In the genomic region with DNA sequence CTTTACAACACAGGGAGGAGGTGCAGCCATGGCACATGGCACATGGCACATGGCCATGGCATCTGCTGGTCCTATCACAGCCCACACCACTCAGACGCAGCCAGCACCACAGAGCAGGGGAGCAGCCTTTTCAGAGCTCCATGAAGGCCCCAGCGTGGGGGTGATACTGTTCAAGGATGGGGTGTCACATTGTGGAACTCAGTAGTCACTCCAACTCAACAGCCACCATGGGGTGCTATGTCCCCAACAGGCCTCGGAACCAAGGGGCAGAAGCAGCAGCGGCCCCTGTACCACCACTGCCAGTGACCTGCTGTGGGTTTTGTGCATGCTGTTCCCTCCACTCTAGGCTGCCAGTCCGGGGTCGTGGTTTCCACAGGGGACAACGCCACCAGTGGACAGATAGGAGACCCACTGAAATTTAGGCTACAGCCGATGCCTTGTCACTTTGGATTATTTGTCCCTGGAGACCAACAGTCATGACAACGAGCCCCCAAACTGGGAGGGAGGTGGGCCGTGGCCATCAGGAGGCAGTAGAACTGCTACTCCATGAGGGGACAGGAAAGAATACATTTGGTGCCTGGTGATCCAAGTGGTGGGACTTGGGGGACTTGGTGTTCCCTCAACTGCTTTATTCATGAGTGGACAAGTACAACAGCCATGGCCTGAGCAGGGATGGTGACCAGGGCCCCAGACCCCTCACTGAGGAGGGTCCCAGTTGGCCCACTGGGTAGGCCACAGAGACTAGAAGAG, we compare ENCODE assay signal across 21 cellular contexts. TPM values are rescaled to one million over a fixed set of nuclear protein-coding genes. Genes with fewer than 3 reads are reported as not detected.
DNase-seq lines count a peak whose midpoint lies in the region; ATAC-seq, FAIRE-seq and TF ChIP-seq lines count a peak whose summit lies in the region.
"Had no signal": no experiment of that assay in that cellular context is flagged by ENCODE, and none has a peak within 500 bp of the region (broad histone marks: within the 10 kb centered on the region; RNA-seq: fewer than 3 reads in every experiment).

No MANE protein-coding gene starts in this region.

- H3K9ac ChIP-seq in H1 (replicated peaks in 1 of 4; ENCODE audit: extremely low read depth in 1 of 4, low read depth in 3 of 4, low read length in 3 of 4) = no peak overlapping the region

- no peak for ATAC-seq in upper lobe of right lung
- ATAC-seq: GM23338, HCT116 had no signal

- TF ChIP-seq CTCF in H1 (IDR thresholded peaks at IDR 0.05; ENCODE audit: control extremely low read depth in 1 of 3, insufficient read depth in 1 of 3, low read depth in 1 of 3, low read length in 3 of 3) = no peak
- TF ChIP-seq CTCF in upper lobe of right lung (IDR thresholded peaks at IDR 0.05) = no peak

- no peak overlapping the region for H3K23ac ChIP-seq in H1 (ENCODE audit: insufficient read length)

- DNase-seq in D341Med (ENCODE audit: low spot score) (peak; percentile 7), H1 (ENCODE audit: low read depth in 1 of 2, low spot score in 2 of 2) (no peak), mesenteric fat pad (ENCODE audit: low spot score) (peak; percentile 78), upper lobe of right lung (peak; percentile 40), NCI-H748 (lab: John Stamatoyannopoulos, UW; ENCODE audit: unreplicated experiment) (no peak)
- DNase-seq in activated naive CD4-positive, alpha-beta T cell treated with Interleukin-2 at 50 U/mL for 16 hours = no peak
- DNase-seq: ACHN; BE2C; C1 segment of cervical spinal cord; CD4-positive, CD25-positive, alpha-beta regulatory T cell; CD8-positive, alpha-beta memory T cell; COR-L47; H7; HFFc6 had no signal

- H4K5ac ChIP-seq in H1 (ENCODE audit: insufficient read length, low read depth, low read length) = no peak overlapping the region

- no peak for TF ChIP-seq RAD21 in H1 (IDR thresholded peaks at IDR 0.05 in 1 of 2, conservative IDR thresholded peaks at IDR 0.05 in 1 of 2; ENCODE audit: low read depth in 2 of 2, low read length in 2 of 2)

- H3K9me3 ChIP-seq in H1 (ENCODE audit: insufficient read depth in 2 of 2, low read depth in 1 of 2, low read length in 1 of 2) = peaks cover 14 to 40% of the 10 kb centered on the region in 2 experiments; a peak in 3 of 4 replicates
- H3K9me3 ChIP-seq in upper lobe of right lung = no peaks in the 10 kb centered on the region
- H3K9me3 ChIP-seq: BE2C had no signal

- no peak overlapping the region for H3K14ac ChIP-seq in H1 (ENCODE audit: insufficient read length)

- H2AFZ ChIP-seq in H1 (ENCODE audit: low read length) = no peak overlapping the region
- H2AFZ ChIP-seq: GM23338 had no signal

- H3K4me1 ChIP-seq in H1 (replicated peaks in 1 of 4; ENCODE audit: control insufficient read depth in 3 of 4, insufficient read depth in 4 of 4, low read length in 3 of 4) = no peaks in the 10 kb centered on the region
- H3K4me1 ChIP-seq in upper lobe of right lung = no peaks in the 10 kb centered on the region
- H3K4me1 ChIP-seq: BE2C had no signal

- no peaks in the 10 kb centered on the region for H3K79me2 ChIP-seq in H1 (ENCODE audit: control insufficient read depth in 1 of 2, insufficient read depth in 2 of 2, low read length in 2 of 2)

- no peak overlapping the region for H4K8ac ChIP-seq in H1 (ENCODE audit: extremely low read depth, insufficient read depth, low read length)

- H2BK15ac ChIP-seq in H1 (ENCODE audit: low read length) = no peak overlapping the region

- H2BK120ac ChIP-seq in H1 (replicated peaks; ENCODE audit: low read depth, low read length) = no peak overlapping the region

- TF ChIP-seq EP300 in H1 (IDR thresholded peaks at IDR 0.05; ENCODE audit: borderline replicate concordance in 1 of 2, low read depth in 2 of 2, low read length in 2 of 2) = no peak

- TF ChIP-seq POLR2A in H1 (IDR thresholded peaks at IDR 0.05; ENCODE audit: control extremely low read depth in 1 of 2, low read depth in 2 of 2, low read length in 2 of 2) = no peak

- intact Hi-C loops in upper lobe of right lung (cut with DNase I) = no loop called here

- H3K4me2 ChIP-seq in H1 (ENCODE audit: insufficient read depth in 1 of 2, low read depth in 2 of 2, low read length in 2 of 2) = no peak overlapping the region
- H3K4me2 ChIP-seq: GM23338 had no signal

- WGBS in H1 (ENCODE audit: extremely low coverage in 1 of 2, insufficient coverage in 1 of 2, insufficient read length in 1 of 2, insufficient replicate concordance in 2 of 2, low coverage in 1 of 2, low lambda C conversion rate in 2 of 2, missing lambda C conversion rate in 1 of 2), 2 experiments = 78% methylated on average over 10 of the region's 10 CpGs; no CpG with 5 or more reads in 1 of the 2 experiments

- H3K27ac ChIP-seq in H1 (ENCODE audit: low read depth, low read length) (no peak overlapping the region), upper lobe of right lung (no peak overlapping the region)

- H3K56ac ChIP-seq in H1 (replicated peaks; ENCODE audit: insufficient read length, low read depth, low read length) = no peak overlapping the region

- no peak overlapping the region for H3K4ac ChIP-seq in H1 (replicated peaks; ENCODE audit: insufficient read length, low read depth, low read length)

- no peak overlapping the region for H3K18ac ChIP-seq in H1 (ENCODE audit: extremely low read depth, low read length)

- H3K36me3 ChIP-seq in H1 (ENCODE audit: control insufficient read depth in 2 of 4, insufficient read depth in 4 of 4, low read length in 3 of 4) = no peaks in the 10 kb centered on the region
- no peaks in the 10 kb centered on the region for H3K36me3 ChIP-seq in upper lobe of right lung
- H3K36me3 ChIP-seq: BE2C had no signal

- H3K27me3 ChIP-seq in H1 (replicated peaks in 1 of 4; ENCODE audit: control insufficient read depth in 3 of 4, extremely low read depth in 1 of 4, insufficient read depth in 3 of 4, low read length in 3 of 4) (no peaks in the 10 kb centered on the region), upper lobe of right lung (no peaks in the 10 kb centered on the region)
- H3K27me3 ChIP-seq: BE2C had no signal

- H3K79me1 ChIP-seq in H1 (ENCODE audit: low read depth, low read length) = no peaks in the 10 kb centered on the region; the same call in 1 of the 2 replicates

- FAIRE-seq in H1 (lab: Jason Lieb, UNC) = no peak
- FAIRE-seq: A204.1, D721Med, G401.6, GM12891, HTR-8/SVneo had no signal

- H2BK20ac ChIP-seq in H1 (ENCODE audit: low read length) = no peak overlapping the region

- CTCF ChIA-PET in H1 (lab: Charles Lee; ENCODE audit: partially characterized antibody) = no interaction called here

- no peak overlapping the region for H2BK5ac ChIP-seq in H1 (ENCODE audit: low read depth, low read length)

- no peaks in the 10 kb centered on the region for H4K20me1 ChIP-seq in H1 (replicated peaks in 1 of 2; ENCODE audit: control insufficient read depth in 1 of 2, insufficient read depth in 2 of 2, low read length in 2 of 2)

- H3K4me3 ChIP-seq in H1 (ENCODE audit: extremely low read depth in 1 of 4, insufficient read depth in 2 of 4, low read depth in 3 of 4, low read length in 4 of 4) (no peak overlapping the region), upper lobe of right lung (no peak overlapping the region)
- H3K4me3 ChIP-seq: GM23338 had no signal

- H4K91ac ChIP-seq in H1 (replicated peaks; ENCODE audit: insufficient read length, low read length) = no peak overlapping the region

- peak overlapping the region; percentile 90; the same call in 1 of the 2 replicates for H2AK5ac ChIP-seq in H1 (ENCODE audit: low read depth, low read length)

- H2BK12ac ChIP-seq in H1 (ENCODE audit: low read depth, low read length) = no peak overlapping the region

- no peaks in the 10 kb centered on the region for H3K23me2 ChIP-seq in H1 (ENCODE audit: low read depth, low read length)

- POLR2A ChIA-PET in H1 (lab: Charles Lee; ENCODE audit: partially characterized antibody) = interaction anchor here (1.3 kb wide), 1 partner anchor 30 kb away, joined by 3 read pairs; no protein-coding TSS in a partner anchor

RNA-seq across cellular contexts. Expression of a gene that starts 30.3 kb away (rescaled TPM):
- total RNA-seq in H1 (2021; fragmentation: NEBNext Ultra II Directional; extraction: Animal tissue kit (Norgen Biotek cat#: 25700)) = 238 and 240 TPM in 2 replicates
- 309 and 386 TPM in 2 replicates for polyA plus RNA-seq in H1 (2011; rRNA removed)
- polyA plus RNA-seq in H1 (2011; cell fraction: cytosol; rRNA removed) = 189 TPM
- 205 TPM for polyA plus RNA-seq in H1 (2011; cell fraction: nucleus; rRNA removed)
- polyA plus RNA-seq in H1 (2012, experiment 1 of 2) = 237 to 356 TPM (median 324 TPM) in 4 replicates
- polyA plus RNA-seq in H1 (2012, experiment 2 of 2) = 408 TPM
- 299 TPM for polyA plus RNA-seq in H1 (2013, experiment 1 of 2)
- polyA plus RNA-seq in H1 (2013, experiment 2 of 2) = 331 TPM
- polyA minus RNA-seq in H1 (2011; rRNA and poly(A)+ RNA removed) = 242 and 320 TPM in 2 replicates
- 169 TPM for polyA minus RNA-seq in H1 (2011; cell fraction: cytosol; rRNA and poly(A)+ RNA removed)
- polyA minus RNA-seq in H1 (2011; cell fraction: nucleus; rRNA and poly(A)+ RNA removed) = 74.6 TPM
- total RNA-seq in mesenteric fat pad (723 TPM), upper lobe of right lung (801 TPM)

RNA-seq across cellular contexts. Expression of a gene that starts 44.9 kb away (rescaled TPM):
- not detected in 2 replicates for total RNA-seq in H1 (2021; fragmentation: NEBNext Ultra II Directional; extraction: Animal tissue kit (Norgen Biotek cat#: 25700))
- polyA plus RNA-seq in H1 (2011; rRNA removed) = not detected in 2 replicates
- not detected for polyA plus RNA-seq in H1 (2011; cell fraction: cytosol; rRNA removed)
- polyA plus RNA-seq in H1 (2011; cell fraction: nucleus; rRNA removed) = not detected
- 0.13 to 0.16 TPM in 2 of 4 replicates, not detected in the others for polyA plus RNA-seq in H1 (2012, experiment 1 of 2)
- not detected for polyA plus RNA-seq in H1 (2012, experiment 2 of 2)
- not detected for polyA plus RNA-seq in H1 (2013, experiment 1 of 2)
- not detected for polyA plus RNA-seq in H1 (2013, experiment 2 of 2)
- not detected in 2 replicates for polyA minus RNA-seq in H1 (2011; rRNA and poly(A)+ RNA removed)
- polyA minus RNA-seq in H1 (2011; cell fraction: cytosol; rRNA and poly(A)+ RNA removed) = not detected
- polyA minus RNA-seq in H1 (2011; cell fraction: nucleus; rRNA and poly(A)+ RNA removed) = not detected
- total RNA-seq in mesenteric fat pad = 1.3 TPM
- 12.2 TPM for total RNA-seq in upper lobe of right lung
- total RNA-seq: GM23338, H7, HFFc6 had no signal
- polyA plus RNA-seq: GM23338 had no signal

RNA-seq across cellular contexts. Expression of a gene that starts 45.0 kb away (rescaled TPM):
- total RNA-seq in H1 (2021; fragmentation: NEBNext Ultra II Directional; extraction: Animal tissue kit (Norgen Biotek cat#: 25700)) = not detected in 2 replicates
- not detected in 2 replicates for polyA plus RNA-seq in H1 (2011; rRNA removed)
- polyA plus RNA-seq in H1 (2011; cell fraction: cytosol; rRNA removed) = not detected
- polyA plus RNA-seq in H1 (2011; cell fraction: nucleus; rRNA removed) = not detected
- not detected in 4 replicates for polyA plus RNA-seq in H1 (2012, experiment 1 of 2)
- not detected for polyA plus RNA-seq in H1 (2012, experiment 2 of 2)
- not detected for polyA plus RNA-seq in H1 (2013, experiment 1 of 2)
- polyA plus RNA-seq in H1 (2013, experiment 2 of 2) = not detected
- not detected in 2 replicates for polyA minus RNA-seq in H1 (2011; rRNA and poly(A)+ RNA removed)
- polyA minus RNA-seq in H1 (2011; cell fraction: cytosol; rRNA and poly(A)+ RNA removed) = not detected
- not detected for polyA minus RNA-seq in H1 (2011; cell fraction: nucleus; rRNA and poly(A)+ RNA removed)
- total RNA-seq in mesenteric fat pad = 1.0 TPM
- 6.5 TPM for total RNA-seq in upper lobe of right lung
- total RNA-seq: GM23338, H7, HFFc6 had no signal
- polyA plus RNA-seq: GM23338 had no signal

RNA-seq across cellular contexts. Expression of a gene that starts 53.8 kb away (rescaled TPM):
- 39.3 and 44.3 TPM in 2 replicates for total RNA-seq in H1 (2021; fragmentation: NEBNext Ultra II Directional; extraction: Animal tissue kit (Norgen Biotek cat#: 25700))
- 34.0 and 49.6 TPM in 2 replicates for polyA plus RNA-seq in H1 (2011; rRNA removed)
- polyA plus RNA-seq in H1 (2011; cell fraction: cytosol; rRNA removed) = 36.2 TPM
- polyA plus RNA-seq in H1 (2011; cell fraction: nucleus; rRNA removed) = 40.4 TPM
- 25.9 to 42.8 TPM (median 40.6 TPM) in 4 replicates for polyA plus RNA-seq in H1 (2012, experiment 1 of 2)
- polyA plus RNA-seq in H1 (2012, experiment 2 of 2) = 24.6 TPM
- polyA plus RNA-seq in H1 (2013, experiment 1 of 2) = 53.6 TPM
- 49.6 TPM for polyA plus RNA-seq in H1 (2013, experiment 2 of 2)
- polyA minus RNA-seq in H1 (2011; rRNA and poly(A)+ RNA removed) = 16.0 and 16.2 TPM in 2 replicates
- 19.6 TPM for polyA minus RNA-seq in H1 (2011; cell fraction: cytosol; rRNA and poly(A)+ RNA removed)
- polyA minus RNA-seq in H1 (2011; cell fraction: nucleus; rRNA and poly(A)+ RNA removed) = 38.7 TPM
- total RNA-seq in mesenteric fat pad (55.2 TPM), upper lobe of right lung (40.6 TPM)

Comparison
In these comparisons a context has a peak if more than half of its experiments do, and no peak if none do; other contexts are left out.
1. DNase-seq: peak in D341Med (single experiment), mesenteric fat pad (single experiment) and upper lobe of right lung (single experiment); none in H1 (0 of 2), NCI-H748 (single experiment) and activated naive CD4-positive, alpha-beta T cell treated with Interleukin-2 at 50 U/mL for 16 hours (single experiment).